ENCODE assay signal across 2 cellular contexts in the genomic region with DNA sequence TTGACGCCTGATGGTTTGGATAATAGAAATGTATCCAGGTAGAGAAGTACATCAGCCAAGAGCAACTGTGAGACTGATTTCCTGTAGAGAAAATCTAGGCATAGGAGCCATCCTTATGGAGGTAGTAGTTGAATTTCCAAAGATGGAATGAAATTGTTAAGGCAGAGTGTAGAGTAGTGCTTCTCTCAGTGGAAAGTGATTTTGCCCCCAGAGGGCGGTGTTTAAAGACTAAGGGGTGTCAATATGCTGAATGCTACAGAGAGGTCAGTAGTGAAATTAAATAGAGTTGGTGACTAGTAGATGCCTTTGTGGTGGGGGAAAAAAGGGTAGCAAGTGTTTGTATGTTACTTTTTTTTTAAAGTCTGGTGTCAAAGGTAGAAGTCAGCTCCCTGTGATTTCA.
TF ChIP-seq lines count a peak whose summit lies in the region.

No MANE protein-coding gene starts in this region.

TF ChIP-seq in GM23338, 12 proteins besides CTCF, POLR2A, EP300 and RAD21 (continued from another document and continues in another):
- TF ChIP-seq, protein P1, sequence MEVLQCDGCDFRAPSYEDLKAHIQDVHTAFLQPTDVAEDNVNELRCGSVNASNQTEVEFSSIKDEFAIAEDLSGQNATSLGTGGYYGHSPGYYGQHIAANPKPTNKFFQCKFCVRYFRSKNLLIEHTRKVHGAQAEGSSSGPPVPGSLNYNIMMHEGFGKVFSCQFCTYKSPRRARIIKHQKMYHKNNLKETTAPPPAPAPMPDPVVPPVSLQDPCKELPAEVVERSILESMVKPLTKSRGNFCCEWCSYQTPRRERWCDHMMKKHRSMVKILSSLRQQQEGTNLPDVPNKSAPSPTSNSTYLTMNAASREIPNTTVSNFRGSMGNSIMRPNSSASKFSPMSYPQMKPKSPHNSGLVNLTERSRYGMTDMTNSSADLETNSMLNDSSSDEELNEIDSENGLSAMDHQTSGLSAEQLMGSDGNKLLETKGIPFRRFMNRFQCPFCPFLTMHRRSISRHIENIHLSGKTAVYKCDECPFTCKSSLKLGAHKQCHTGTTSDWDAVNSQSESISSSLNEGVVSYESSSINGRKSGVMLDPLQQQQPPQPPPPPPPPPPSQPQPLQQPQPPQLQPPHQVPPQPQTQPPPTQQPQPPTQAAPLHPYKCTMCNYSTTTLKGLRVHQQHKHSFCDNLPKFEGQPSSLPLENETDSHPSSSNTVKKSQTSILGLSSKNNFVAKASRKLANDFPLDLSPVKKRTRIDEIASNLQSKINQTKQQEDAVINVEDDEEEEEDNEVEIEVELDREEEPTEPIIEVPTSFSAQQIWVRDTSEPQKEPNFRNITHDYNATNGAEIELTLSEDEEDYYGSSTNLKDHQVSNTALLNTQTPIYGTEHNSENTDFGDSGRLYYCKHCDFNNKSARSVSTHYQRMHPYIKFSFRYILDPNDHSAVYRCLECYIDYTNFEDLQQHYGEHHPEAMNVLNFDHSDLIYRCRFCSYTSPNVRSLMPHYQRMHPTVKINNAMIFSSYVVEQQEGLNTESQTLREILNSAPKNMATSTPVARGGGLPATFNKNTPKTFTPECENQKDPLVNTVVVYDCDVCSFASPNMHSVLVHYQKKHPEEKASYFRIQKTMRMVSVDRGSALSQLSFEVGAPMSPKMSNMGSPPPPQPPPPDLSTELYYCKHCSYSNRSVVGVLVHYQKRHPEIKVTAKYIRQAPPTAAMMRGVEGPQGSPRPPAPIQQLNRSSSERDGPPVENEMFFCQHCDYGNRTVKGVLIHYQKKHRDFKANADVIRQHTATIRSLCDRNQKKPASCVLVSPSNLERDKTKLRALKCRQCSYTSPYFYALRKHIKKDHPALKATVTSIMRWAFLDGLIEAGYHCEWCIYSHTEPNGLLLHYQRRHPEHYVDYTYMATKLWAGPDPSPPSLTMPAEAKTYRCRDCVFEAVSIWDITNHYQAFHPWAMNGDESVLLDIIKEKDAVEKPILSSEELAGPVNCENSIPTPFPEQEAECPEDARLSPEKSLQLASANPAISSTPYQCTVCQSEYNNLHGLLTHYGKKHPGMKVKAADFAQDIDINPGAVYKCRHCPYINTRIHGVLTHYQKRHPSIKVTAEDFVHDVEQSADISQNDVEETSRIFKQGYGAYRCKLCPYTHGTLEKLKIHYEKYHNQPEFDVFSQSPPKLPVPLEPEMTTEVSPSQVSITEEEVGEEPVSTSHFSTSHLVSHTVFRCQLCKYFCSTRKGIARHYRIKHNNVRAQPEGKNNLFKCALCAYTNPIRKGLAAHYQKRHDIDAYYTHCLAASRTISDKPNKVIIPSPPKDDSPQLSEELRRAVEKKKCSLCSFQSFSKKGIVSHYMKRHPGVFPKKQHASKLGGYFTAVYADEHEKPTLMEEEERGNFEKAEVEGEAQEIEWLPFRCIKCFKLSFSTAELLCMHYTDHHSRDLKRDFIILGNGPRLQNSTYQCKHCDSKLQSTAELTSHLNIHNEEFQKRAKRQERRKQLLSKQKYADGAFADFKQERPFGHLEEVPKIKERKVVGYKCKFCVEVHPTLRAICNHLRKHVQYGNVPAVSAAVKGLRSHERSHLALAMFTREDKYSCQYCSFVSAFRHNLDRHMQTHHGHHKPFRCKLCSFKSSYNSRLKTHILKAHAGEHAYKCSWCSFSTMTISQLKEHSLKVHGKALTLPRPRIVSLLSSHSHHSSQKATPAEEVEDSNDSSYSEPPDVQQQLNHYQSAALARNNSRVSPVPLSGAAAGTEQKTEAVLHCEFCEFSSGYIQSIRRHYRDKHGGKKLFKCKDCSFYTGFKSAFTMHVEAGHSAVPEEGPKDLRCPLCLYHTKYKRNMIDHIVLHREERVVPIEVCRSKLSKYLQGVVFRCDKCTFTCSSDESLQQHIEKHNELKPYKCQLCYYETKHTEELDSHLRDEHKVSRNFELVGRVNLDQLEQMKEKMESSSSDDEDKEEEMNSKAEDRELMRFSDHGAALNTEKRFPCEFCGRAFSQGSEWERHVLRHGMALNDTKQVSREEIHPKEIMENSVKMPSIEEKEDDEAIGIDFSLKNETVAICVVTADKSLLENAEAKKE (CRISPR knock-in tag; IDR thresholded peaks at IDR 0.05) = no peak
- TF ChIP-seq ZNF114 (CRISPR knock-in tag; IDR thresholded peaks at IDR 0.05) = no peak
- TF ChIP-seq, protein P2, sequence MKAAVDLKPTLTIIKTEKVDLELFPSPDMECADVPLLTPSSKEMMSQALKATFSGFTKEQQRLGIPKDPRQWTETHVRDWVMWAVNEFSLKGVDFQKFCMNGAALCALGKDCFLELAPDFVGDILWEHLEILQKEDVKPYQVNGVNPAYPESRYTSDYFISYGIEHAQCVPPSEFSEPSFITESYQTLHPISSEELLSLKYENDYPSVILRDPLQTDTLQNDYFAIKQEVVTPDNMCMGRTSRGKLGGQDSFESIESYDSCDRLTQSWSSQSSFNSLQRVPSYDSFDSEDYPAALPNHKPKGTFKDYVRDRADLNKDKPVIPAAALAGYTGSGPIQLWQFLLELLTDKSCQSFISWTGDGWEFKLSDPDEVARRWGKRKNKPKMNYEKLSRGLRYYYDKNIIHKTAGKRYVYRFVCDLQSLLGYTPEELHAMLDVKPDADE (IDR thresholded peaks at IDR 0.05) = no peak
- TF ChIP-seq JUNB (IDR thresholded peaks at IDR 0.05; ENCODE audit: unreplicated experiment) = no peak
- TF ChIP-seq STAT1 (IDR thresholded peaks at IDR 0.05; ENCODE audit: unreplicated experiment) = no peak
- TF ChIP-seq ZNF331 (CRISPR knock-in tag; IDR thresholded peaks at IDR 0.05; ENCODE audit: low read depth) = no peak
- no peak for TF ChIP-seq REST (IDR thresholded peaks at IDR 0.05; ENCODE audit: unreplicated experiment)
- TF ChIP-seq NANOG (IDR thresholded peaks at IDR 0.05; ENCODE audit: borderline replicate concordance) = no peak
- no peak for TF ChIP-seq POLR2AphosphoS5 (IDR thresholded peaks at IDR 0.05; ENCODE audit: low read depth)
- no peak for TF ChIP-seq CREB1 (CRISPR knock-in tag; IDR thresholded peaks at IDR 0.05; ENCODE audit: low read depth)

TF ChIP-seq in SK-N-SH treated with all-trans-retinoic acid at 6 μM for 48 hours, 23 proteins besides CTCF, POLR2A, EP300 and RAD21 (continued from another document):
- TF ChIP-seq CSRNP3 (CRISPR knock-in tag; IDR thresholded peaks at IDR 0.05) = no peak
- no peak for TF ChIP-seq PPARA (CRISPR knock-in tag; IDR thresholded peaks at IDR 0.05; ENCODE audit: borderline replicate concordance)
- no peak for TF ChIP-seq RARB (CRISPR knock-in tag; IDR thresholded peaks at IDR 0.05)
